ENCODE assay signal across 19 cellular contexts in the genomic region with DNA sequence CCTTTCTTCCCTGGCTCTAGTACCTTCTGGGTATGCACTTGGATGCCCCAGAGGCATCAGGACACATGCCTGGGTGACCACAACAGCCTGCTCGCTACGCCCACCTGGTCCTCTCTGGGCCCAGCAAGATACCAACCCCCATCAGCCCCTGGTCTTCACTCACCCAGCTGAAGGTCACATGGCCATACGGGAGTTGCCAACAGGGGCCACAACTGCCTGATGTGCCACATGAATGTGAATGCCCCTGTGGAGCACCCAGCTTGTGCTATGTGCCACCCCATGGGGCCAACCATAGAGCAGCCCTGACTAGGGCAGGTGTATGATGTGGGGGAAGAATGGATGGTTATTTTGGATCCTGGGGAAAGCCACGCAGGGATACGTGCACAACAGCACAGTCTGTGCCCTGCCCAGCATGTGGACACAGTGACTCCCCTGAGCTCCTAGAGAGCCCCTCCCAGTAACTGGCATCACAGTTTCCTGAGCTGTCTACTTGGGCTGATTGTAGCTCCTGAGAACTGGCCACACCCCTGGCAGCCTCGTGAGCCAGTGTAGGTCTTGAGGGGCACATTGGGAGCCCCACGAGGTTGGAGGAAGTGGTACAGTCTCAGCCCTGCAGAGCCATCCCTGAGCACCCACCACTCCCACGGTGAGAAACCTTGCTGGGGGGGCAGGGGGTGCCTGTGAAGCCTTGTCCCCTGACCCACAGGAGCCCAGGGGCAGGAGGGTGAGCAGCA. TPM values are rescaled to one million over a fixed set of nuclear protein-coding genes. Genes with fewer than 3 reads are reported as not detected.
DNase-seq lines count a peak whose midpoint lies in the region; ATAC-seq and TF ChIP-seq lines count a peak whose summit lies in the region.
"Had no signal": no experiment of that assay in that cellular context is flagged by ENCODE, and none has a peak within 500 bp of the region (broad histone marks: within the 10 kb centered on the region; RNA-seq: fewer than 3 reads in every experiment).

No MANE protein-coding gene starts in this region.

- no peaks in the 10 kb centered on the region for H3K4me1 ChIP-seq in PC-3 (ENCODE audit: insufficient read depth, low read length)
- peaks cover 0 to 21% (median 10%) of the 10 kb centered on the region in 4 donors for H3K4me1 ChIP-seq in right lobe of liver
- H3K4me1 ChIP-seq in MM.1S (ENCODE audit: low read length): no peaks in the 10 kb centered on the region
- H3K4me1 ChIP-seq: tibial artery had no signal

- H2AFZ ChIP-seq in PC-3 (ENCODE audit: low read length) (no peak overlapping the region), MM.1S (ENCODE audit: low read length) (no peak overlapping the region)

- H3K79me2 ChIP-seq in PC-3 (ENCODE audit: low read length) (no peaks in the 10 kb centered on the region), MM.1S (ENCODE audit: low read length) (no peaks in the 10 kb centered on the region)

- TF ChIP-seq CTCF in PC-3 (conservative IDR thresholded peaks at IDR 0.05; ENCODE audit: low read depth, low read length) (no peak), right lobe of liver (IDR thresholded peaks at IDR 0.05) (no peak), MM.1S (IDR thresholded peaks at IDR 0.05; ENCODE audit: low read length) (no peak)

- BruUV-seq in PC-3 (replicated peaks; lab: Mats Ljungman, UMichigan): no TSS peak

- H3K27me3 ChIP-seq in PC-3 (ENCODE audit: low read length): peaks cover 65% of the 10 kb centered on the region
- no peaks in the 10 kb centered on the region for H3K27me3 ChIP-seq in right lobe of liver
- peaks cover 97% of the 10 kb centered on the region for H3K27me3 ChIP-seq in MM.1S (replicated peaks; ENCODE audit: insufficient read depth, low read length)

- no peak overlapping the region for H3K9ac ChIP-seq in PC-3 (ENCODE audit: low read length)
- no peak overlapping the region for H3K9ac ChIP-seq in MM.1S (ENCODE audit: low read length)

- DNase-seq in stimulated activated naive CD8-positive, alpha-beta T cell treated with anti-CD3 and anti-CD28 coated beads, Interleukin-15, amount 100 ng/mL, for 72 hours: no peak
- DNase-seq in stimulated activated naive CD8-positive, alpha-beta T cell treated with anti-CD3 and anti-CD28 coated beads, Interleukin-15, Interleukin-2, amounts not matched to agents 100 U/mL and 50 U/mL, for 24 hours: no peak
- DNase-seq in PC-3 (no peak), right lobe of liver (peak in 2 of 3 donors; percentile 35), MM.1S (no peak)
- DNase-seq: activated CD8-positive, alpha-beta memory T cell treated with anti-CD3 and anti-CD28 coated beads, Interleukin-2, amount 50 U/mL, for 4 hours; activated gamma-delta T cell treated with Interleukin-2 at 50 U/mL for 16 hours; anterior cingulate cortex; erythroblast; NCI-H2107; NCI-H524 treated with DMSO at 0.1 percent for 48 hours; stimulated activated CD4-positive, alpha-beta T cell treated with anti-CD3 and anti-CD28 coated beads, Interleukin-2, amount 100 ng/mL, for 24 hours; stimulated activated naive CD4-positive, alpha-beta T cell; tibial artery had no signal

- no peak overlapping the region for H3K27ac ChIP-seq in PC-3 (ENCODE audit: low read length)
- no peak overlapping the region for H3K27ac ChIP-seq in right lobe of liver
- no peak overlapping the region for H3K27ac ChIP-seq in MM.1S (ENCODE audit: low read length)
- H3K27ac ChIP-seq: tibial artery had no signal

- CTCF ChIA-PET in PC-3 (lab: Charles Lee): no interaction called here

- peak overlapping the region in 1 of 2 donors; percentile 4 for H3K27ac Mint-ChIP-seq in stimulated activated naive CD8-positive, alpha-beta T cell treated with anti-CD3 and anti-CD28 coated beads, Interleukin-15, amount 100 ng/mL, for 72 hours
- H3K27ac Mint-ChIP-seq: mesothelial cell of epicardium; natural killer cell treated with Interleukin-12 subunit alpha and Interleukin-12 subunit beta and Interleukin-15 and Interleukin-18, amount 100 ng/mL, for 72 hours had no signal

- no peak overlapping the region for H3K4me3 Mint-ChIP-seq in stimulated activated naive CD8-positive, alpha-beta T cell treated with anti-CD3 and anti-CD28 coated beads, Interleukin-15, amount 100 ng/mL, for 72 hours
- H3K4me3 Mint-ChIP-seq: mesothelial cell of epicardium; natural killer cell treated with Interleukin-12 subunit alpha and Interleukin-12 subunit beta and Interleukin-15 and Interleukin-18, amount 100 ng/mL, for 72 hours had no signal

- H3K4me2 ChIP-seq in PC-3 (ENCODE audit: low read length): no peak overlapping the region
- no peak overlapping the region for H3K4me2 ChIP-seq in MM.1S (ENCODE audit: low read depth, low read length)

- H3F3A ChIP-seq in PC-3 (ENCODE audit: low read length, unreplicated experiment): no peaks in the 10 kb centered on the region
- H3F3A ChIP-seq in MM.1S (ENCODE audit: insufficient read depth, low read length): no peaks in the 10 kb centered on the region

- no peak overlapping the region for H3K4me3 ChIP-seq in PC-3 (ENCODE audit: low read length)
- no peak overlapping the region for H3K4me3 ChIP-seq in right lobe of liver
- H3K4me3 ChIP-seq in MM.1S (ENCODE audit: low read length): no peak overlapping the region
- H3K4me3 ChIP-seq: tibial artery had no signal

- H3K4me1 Mint-ChIP-seq in stimulated activated naive CD8-positive, alpha-beta T cell treated with anti-CD3 and anti-CD28 coated beads, Interleukin-15, amount 100 ng/mL, for 72 hours: peaks cover 16% of the 10 kb centered on the region
- H3K4me1 Mint-ChIP-seq: mesothelial cell of epicardium had no signal

- no peaks in the 10 kb centered on the region for H3K9me3 Mint-ChIP-seq in stimulated activated naive CD8-positive, alpha-beta T cell treated with anti-CD3 and anti-CD28 coated beads, Interleukin-15, amount 100 ng/mL, for 72 hours
- H3K9me3 Mint-ChIP-seq: mesothelial cell of epicardium; natural killer cell treated with Interleukin-12 subunit alpha and Interleukin-12 subunit beta and Interleukin-15 and Interleukin-18, amount 100 ng/mL, for 72 hours had no signal

- H3K9me2 ChIP-seq in PC-3 (replicated peaks; ENCODE audit: low read length) (no peaks in the 10 kb centered on the region), MM.1S (replicated peaks; ENCODE audit: insufficient read depth, low read length) (no peaks in the 10 kb centered on the region)

- POLR2A ChIA-PET in PC-3 (lab: Charles Lee; ENCODE audit: unreplicated experiment): no interaction called here

- H3K36me3 ChIP-seq in PC-3 (ENCODE audit: low read depth, low read length): no peaks in the 10 kb centered on the region
- no peaks in the 10 kb centered on the region for H3K36me3 ChIP-seq in right lobe of liver
- no peaks in the 10 kb centered on the region for H3K36me3 ChIP-seq in MM.1S (replicated peaks; ENCODE audit: insufficient read depth, low read length)
- H3K36me3 ChIP-seq: tibial artery had no signal

- H3K27me3 Mint-ChIP-seq in stimulated activated naive CD8-positive, alpha-beta T cell treated with anti-CD3 and anti-CD28 coated beads, Interleukin-15, amount 100 ng/mL, for 72 hours: peaks cover 19% of the 10 kb centered on the region

- 96% methylated on average over 5 of the region's 8 CpGs for WGBS in right lobe of liver (ENCODE audit: insufficient coverage, low coverage, low lambda C conversion rate, missing lambda C conversion rate)

- H4K20me1 ChIP-seq in PC-3 (ENCODE audit: low read length) (no peaks in the 10 kb centered on the region), MM.1S (ENCODE audit: insufficient read depth, low read length) (no peaks in the 10 kb centered on the region)

- H3K9me3 ChIP-seq in PC-3 (ENCODE audit: low read length) (no peaks in the 10 kb centered on the region), right lobe of liver (no peaks in the 10 kb centered on the region), MM.1S (replicated peaks; ENCODE audit: insufficient read depth, low read length) (no peaks in the 10 kb centered on the region)
- H3K9me3 ChIP-seq: tibial artery had no signal

- intact Hi-C loops in PC-3 (cut with micrococcal nuclease): no loop called here
- intact Hi-C loops in right lobe of liver (cut with DNase I): no loop called here

- TF ChIP-seq POLR2A in right lobe of liver (IDR thresholded peaks at IDR 0.05): no peak

- ATAC-seq in stimulated activated naive CD8-positive, alpha-beta T cell treated with anti-CD3 and anti-CD28 coated beads, Interleukin-15, amount 100 ng/mL, for 72 hours: peak; percentile 20
- no peak for ATAC-seq in stimulated activated naive CD8-positive, alpha-beta T cell treated with anti-CD3 and anti-CD28 coated beads, Interleukin-15, Interleukin-2, amounts not matched to agents 100 U/mL and 50 U/mL, for 24 hours
- ATAC-seq in PC-3: 0 out of 2 replicates have a peak, but pooled peaks have one; percentile 22
- ATAC-seq in right lobe of liver: no peak
- ATAC-seq in HG03565 (IDR thresholded peaks at IDR 0.05; ENCODE audit: unreplicated experiment): no peak
- no peak for ATAC-seq in HG03139 (IDR thresholded peaks at IDR 0.05; ENCODE audit: unreplicated experiment)
- ATAC-seq: HCT116; natural killer cell treated with Interleukin-12 subunit alpha and Interleukin-12 subunit beta and Interleukin-15 and Interleukin-18, amount 100 ng/mL, for 72 hours had no signal

RNA-seq across cellular contexts. Expression of a gene that starts 10.5 kb away (rescaled TPM):
- 45.7 and 57.8 TPM in 2 replicates for total RNA-seq in PC-3 (2014; rRNA removed)
- total RNA-seq in right lobe of liver: 10 to 100 TPM; 24.5 to 39.7 (median 28.6) TPM

Comparison
In these comparisons a context has a peak if more than half of its experiments do, and no peak if none do; other contexts are left out.
1. ATAC-seq: peak in stimulated activated naive CD8-positive, alpha-beta T cell treated with anti-CD3 and anti-CD28 coated beads, Interleukin-15, amount 100 ng/mL, for 72 hours (single experiment) and PC-3 (single experiment); none in stimulated activated naive CD8-positive, alpha-beta T cell treated with anti-CD3 and anti-CD28 coated beads, Interleukin-15, Interleukin-2, amounts not matched to agents 100 U/mL and 50 U/mL, for 24 hours (single experiment), right lobe of liver (0 of 4), HG03565 (single experiment) and HG03139 (single experiment).
2. DNase-seq: peak in right lobe of liver (2 of 3); none in stimulated activated naive CD8-positive, alpha-beta T cell treated with anti-CD3 and anti-CD28 coated beads, Interleukin-15, amount 100 ng/mL, for 72 hours (0 of 2), stimulated activated naive CD8-positive, alpha-beta T cell treated with anti-CD3 and anti-CD28 coated beads, Interleukin-15, Interleukin-2, amounts not matched to agents 100 U/mL and 50 U/mL, for 24 hours (single experiment), PC-3 (single experiment) and MM.1S (single experiment).